In genomic region chr13:66700336-66700735, GRCh38 we compare ENCODE assay signal across 25 cellular contexts.
DNase-seq lines count a peak whose midpoint lies in the region; FAIRE-seq and TF ChIP-seq lines count a peak whose summit lies in the region.
"Had no signal": no experiment of that assay in that cellular context is flagged by ENCODE, and none has a peak within 500 bp of the region (broad histone marks: within the 10 kb centered on the region; RNA-seq: fewer than 3 reads in every experiment).

No MANE protein-coding gene starts in this region.

- H2BK120ac ChIP-seq in H1 (replicated peaks; ENCODE audit: low read depth, low read length) = no peak overlapping the region

- FAIRE-seq in H1 (lab: Jason Lieb, UNC) = no peak
- FAIRE-seq: GM12892 had no signal

- no peaks in the 10 kb centered on the region for H3K36me3 Mint-ChIP-seq in neural progenitor cell
- H3K36me3 Mint-ChIP-seq: activated naive CD4-positive, alpha-beta T cell treated with anti-CD3 and anti-CD28 coated beads, Interleukin-2, amount 50 U/mL, for 72 hours; IgD-negative memory B cell; naive thymus-derived CD8-positive, alpha-beta T cell had no signal

- peaks cover 7% of the 10 kb centered on the region for H3K4me1 Mint-ChIP-seq in neural progenitor cell
- H3K4me1 Mint-ChIP-seq: activated CD4-positive, alpha-beta T cell treated with anti-CD3 and anti-CD28 coated beads, Interleukin-2, amount 10 ng/mL, durations not matched to agents 24 days and 14 days; IgD-negative memory B cell; naive thymus-derived CD8-positive, alpha-beta T cell had no signal

- H3K23me2 ChIP-seq in H1 (ENCODE audit: low read depth, low read length) = no peaks in the 10 kb centered on the region

- peak; percentile 8 for DNase-seq in SK-MEL-5 (ENCODE audit: low read depth, low spot score)
- DNase-seq in H1 (ENCODE audit: low read depth in 1 of 2, low spot score in 2 of 2) = no peak
- DNase-seq in neural progenitor cell (ENCODE audit: low spot score) = no peak
- no peak for DNase-seq in effector CD4-positive, alpha-beta T cell
- no peak for DNase-seq in DMS79 treated with DMSO at 0.1 percent for 48 hours (lab: John Stamatoyannopoulos, UW)
- DNase-seq in posterior vena cava (ENCODE audit: low spot score) = no peak
- no peak for DNase-seq in NCI-H82 (lab: John Stamatoyannopoulos, UW)
- DNase-seq: activated CD4-positive, alpha-beta T cell treated with anti-CD3 and anti-CD28 coated beads, Interleukin-2, amount 10 ng/mL, durations not matched to agents 24 days and 14 days; activated CD8-positive, alpha-beta memory T cell treated with anti-CD3 and anti-CD28 coated beads for 24 hours; activated T-cell treated with anti-CD3 and anti-CD28 coated beads for 4 hours; anterior cingulate cortex; DMS153; foreskin fibroblast; heart right ventricle; lower lobe of right lung; naive thymus-derived CD8-positive, alpha-beta T cell; NCI-H1694; NCI-H446; ovary; stimulated activated CD4-positive, alpha-beta T cell treated with anti-CD3 and anti-CD28 coated beads, Interleukin-4, amount 100 ng/mL, for 1 hour; transverse colon had no signal

- H2BK5ac ChIP-seq in H1 (ENCODE audit: low read depth, low read length) = no peak overlapping the region

- H4K20me1 ChIP-seq in H1 (replicated peaks in 1 of 2; ENCODE audit: control insufficient read depth in 1 of 2, insufficient read depth in 2 of 2, low read length in 2 of 2) (no peaks in the 10 kb centered on the region), neural progenitor cell (ENCODE audit: low read depth) (no peaks in the 10 kb centered on the region)
- H4K20me1 ChIP-seq: BLaER1 treated with 17β-estradiol and CSF1 and Interleukin-3, amounts not matched to agents 10 nM and 100 nM had no signal

- H4K5ac ChIP-seq in H1 (ENCODE audit: insufficient read length, low read depth, low read length) = no peak overlapping the region

- H3K23ac ChIP-seq in H1 (ENCODE audit: insufficient read length) = no peak overlapping the region

- WGBS in H1 (ENCODE audit: extremely low coverage in 1 of 2, insufficient coverage in 1 of 2, insufficient read length in 1 of 2, insufficient replicate concordance in 2 of 2, low coverage in 1 of 2, low lambda C conversion rate in 2 of 2, missing lambda C conversion rate in 1 of 2), 2 experiments = 76% methylated on average over 3 of the region's 3 CpGs; no CpG with 5 or more reads in 1 of the 2 experiments

- no peak overlapping the region for H4K8ac ChIP-seq in H1 (ENCODE audit: extremely low read depth, insufficient read depth, low read length)

- no peak overlapping the region for H3K18ac ChIP-seq in H1 (ENCODE audit: extremely low read depth, low read length)

- H3K36me3 ChIP-seq in H1 (ENCODE audit: control insufficient read depth in 2 of 4, insufficient read depth in 4 of 4, low read length in 3 of 4) = no peaks in the 10 kb centered on the region
- H3K36me3 ChIP-seq in neural progenitor cell = no peaks in the 10 kb centered on the region
- H3K36me3 ChIP-seq: BLaER1 treated with 17β-estradiol and CSF1 and Interleukin-3, amounts not matched to agents 10 nM and 100 nM; heart right ventricle; lower lobe of right lung; ovary; transverse colon had no signal

- POLR2A ChIA-PET in H1 (lab: Charles Lee; ENCODE audit: partially characterized antibody) = no interaction called here

- no peak overlapping the region for H2BK12ac ChIP-seq in H1 (ENCODE audit: low read depth, low read length)

- H3K79me1 ChIP-seq in H1 (ENCODE audit: low read depth, low read length) = no peaks in the 10 kb centered on the region

- no peak overlapping the region for H4K91ac ChIP-seq in H1 (replicated peaks; ENCODE audit: insufficient read length, low read length)

- H3K9me3 Mint-ChIP-seq in neural progenitor cell = no peaks in the 10 kb centered on the region
- H3K9me3 Mint-ChIP-seq: activated CD4-positive, alpha-beta T cell treated with anti-CD3 and anti-CD28 coated beads, Interleukin-2, amount 10 ng/mL, durations not matched to agents 24 days and 14 days; activated naive CD4-positive, alpha-beta T cell treated with anti-CD3 and anti-CD28 coated beads, Interleukin-2, amount 50 U/mL, for 72 hours; IgD-negative memory B cell had no signal

- H3K27me3 ChIP-seq in H1 (replicated peaks in 1 of 4; ENCODE audit: control insufficient read depth in 3 of 4, extremely low read depth in 1 of 4, insufficient read depth in 3 of 4, low read length in 3 of 4) = no peaks in the 10 kb centered on the region
- H3K27me3 ChIP-seq in neural progenitor cell = no peaks in the 10 kb centered on the region
- H3K27me3 ChIP-seq: BLaER1 treated with 17β-estradiol and CSF1 and Interleukin-3, amounts not matched to agents 10 nM and 100 nM; heart right ventricle; ovary; transverse colon had no signal

- no peak overlapping the region for H3K4ac ChIP-seq in H1 (replicated peaks; ENCODE audit: insufficient read length, low read depth, low read length)

- no peak for TF ChIP-seq CTCF in H1 (IDR thresholded peaks at IDR 0.05; ENCODE audit: control extremely low read depth in 1 of 3, insufficient read depth in 1 of 3, low read depth in 1 of 3, low read length in 3 of 3)
- TF ChIP-seq CTCF in neural progenitor cell (IDR thresholded peaks at IDR 0.05) = no peak

- H2BK20ac ChIP-seq in H1 (ENCODE audit: low read length) = no peak overlapping the region

- in situ Hi-C loops in SK-MEL-5 (cut with HindIII; ENCODE audit: low pct_unique_long_range_greater_than_20kb, low sequenced_read_pairs) = no loop called here

- no peak overlapping the region for H3K4me2 ChIP-seq in H1 (ENCODE audit: insufficient read depth in 1 of 2, low read depth in 2 of 2, low read length in 2 of 2)
- no peak overlapping the region for H3K4me2 ChIP-seq in neural progenitor cell
- H3K4me2 ChIP-seq: BLaER1 treated with 17β-estradiol and CSF1 and Interleukin-3, amounts not matched to agents 10 nM and 100 nM had no signal

- no peak overlapping the region for H3K4me3 ChIP-seq in H1 (ENCODE audit: extremely low read depth in 1 of 4, insufficient read depth in 2 of 4, low read depth in 3 of 4, low read length in 4 of 4)
- H3K4me3 ChIP-seq in neural progenitor cell = no peak overlapping the region
- H3K4me3 ChIP-seq: BLaER1 treated with 17β-estradiol and CSF1 and Interleukin-3, amounts not matched to agents 10 nM and 100 nM; heart right ventricle; lower lobe of right lung; ovary; transverse colon had no signal

- H3K79me2 ChIP-seq in H1 (ENCODE audit: control insufficient read depth in 1 of 2, insufficient read depth in 2 of 2, low read length in 2 of 2) = no peaks in the 10 kb centered on the region
- H3K79me2 ChIP-seq in neural progenitor cell (ENCODE audit: low read depth) = no peaks in the 10 kb centered on the region

- H2AFZ ChIP-seq in H1 (ENCODE audit: low read length) (peak overlapping the region; percentile 51; the same call in 1 of the 2 replicates), neural progenitor cell (replicated peaks) (peak overlapping the region; percentile 91)

- H2AK5ac ChIP-seq in H1 (ENCODE audit: low read depth, low read length) = no peak overlapping the region

- no peak overlapping the region for H3K27ac ChIP-seq in H1 (ENCODE audit: low read depth, low read length)
- no peak overlapping the region for H3K27ac ChIP-seq in neural progenitor cell
- H3K27ac ChIP-seq: BLaER1 treated with 17β-estradiol and CSF1 and Interleukin-3, amounts not matched to agents 10 nM and 100 nM; heart right ventricle; lower lobe of right lung; ovary; transverse colon had no signal

- intact Hi-C loops in posterior vena cava (cut with DNase I) = no loop called here

- no peak for TF ChIP-seq EP300 in H1 (IDR thresholded peaks at IDR 0.05; ENCODE audit: borderline replicate concordance in 1 of 2, low read depth in 2 of 2, low read length in 2 of 2)

- no peak overlapping the region for H3K56ac ChIP-seq in H1 (replicated peaks; ENCODE audit: insufficient read length, low read depth, low read length)

- no peak overlapping the region for H3K9ac ChIP-seq in H1 (replicated peaks in 1 of 4; ENCODE audit: extremely low read depth in 1 of 4, low read depth in 3 of 4, low read length in 3 of 4)
- no peak overlapping the region for H3K9ac ChIP-seq in neural progenitor cell
- H3K9ac ChIP-seq: BLaER1 treated with 17β-estradiol and CSF1 and Interleukin-3, amounts not matched to agents 10 nM and 100 nM had no signal

- no peak overlapping the region for H3K27ac Mint-ChIP-seq in neural progenitor cell
- H3K27ac Mint-ChIP-seq: activated CD4-positive, alpha-beta T cell treated with anti-CD3 and anti-CD28 coated beads, Interleukin-2, amount 10 ng/mL, durations not matched to agents 24 days and 14 days; activated naive CD4-positive, alpha-beta T cell treated with anti-CD3 and anti-CD28 coated beads, Interleukin-2, amount 50 U/mL, for 72 hours; IgD-negative memory B cell; naive thymus-derived CD8-positive, alpha-beta T cell had no signal

- H2BK15ac ChIP-seq in H1 (ENCODE audit: low read length) = no peak overlapping the region

- H3F3A ChIP-seq in neural progenitor cell (ENCODE audit: low read depth) = no peaks in the 10 kb centered on the region

- no peaks in the 10 kb centered on the region for H3K4me1 ChIP-seq in H1 (replicated peaks in 1 of 4; ENCODE audit: control insufficient read depth in 3 of 4, insufficient read depth in 4 of 4, low read length in 3 of 4)
- H3K4me1 ChIP-seq in neural progenitor cell = peaks cover 7% of the 10 kb centered on the region
- H3K4me1 ChIP-seq: BLaER1 treated with 17β-estradiol and CSF1 and Interleukin-3, amounts not matched to agents 10 nM and 100 nM; heart right ventricle; lower lobe of right lung; transverse colon had no signal

- H3K27me3 Mint-ChIP-seq in neural progenitor cell (ENCODE audit: insufficient read depth, low read depth) = no peaks in the 10 kb centered on the region
- H3K27me3 Mint-ChIP-seq: activated CD4-positive, alpha-beta T cell treated with anti-CD3 and anti-CD28 coated beads, Interleukin-2, amount 10 ng/mL, durations not matched to agents 24 days and 14 days; IgD-negative memory B cell; naive thymus-derived CD8-positive, alpha-beta T cell had no signal

- TF ChIP-seq RAD21 in H1 (IDR thresholded peaks at IDR 0.05 in 1 of 2, conservative IDR thresholded peaks at IDR 0.05 in 1 of 2; ENCODE audit: low read depth in 2 of 2, low read length in 2 of 2) = no peak

- no peak overlapping the region for H3K14ac ChIP-seq in H1 (ENCODE audit: insufficient read length)

- H3K9me3 ChIP-seq in H1 (ENCODE audit: insufficient read depth in 2 of 2, low read depth in 1 of 2, low read length in 1 of 2) = no peaks in the 10 kb centered on the region
- H3K9me3 ChIP-seq in neural progenitor cell (ENCODE audit: low read depth) = no peaks in the 10 kb centered on the region
- H3K9me3 ChIP-seq: BLaER1 treated with 17β-estradiol and CSF1 and Interleukin-3, amounts not matched to agents 10 nM and 100 nM; heart right ventricle; lower lobe of right lung; ovary; transverse colon had no signal

- TF ChIP-seq POLR2A in H1 (IDR thresholded peaks at IDR 0.05; ENCODE audit: control extremely low read depth in 1 of 2, low read depth in 2 of 2, low read length in 2 of 2) = no peak

- H3K4me3 Mint-ChIP-seq in neural progenitor cell = no peak overlapping the region
- H3K4me3 Mint-ChIP-seq: activated CD4-positive, alpha-beta T cell treated with anti-CD3 and anti-CD28 coated beads, Interleukin-2, amount 10 ng/mL, durations not matched to agents 24 days and 14 days; IgD-negative memory B cell; naive thymus-derived CD8-positive, alpha-beta T cell had no signal

- CTCF ChIA-PET in H1 (lab: Charles Lee; ENCODE audit: partially characterized antibody) = no interaction called here

TF ChIP-seq in H1, 55 proteins besides CTCF, POLR2A, EP300 and RAD21 (continues in another document):
- no peak for TF ChIP-seq ASH2L (IDR thresholded peaks at IDR 0.05; ENCODE audit: low read length)
